In genomic region chr6:138275976-138276375, GRCh38 we compare ENCODE assay signal across 1 cellular context.
TF ChIP-seq lines count a peak whose summit lies in the region.

No MANE protein-coding gene starts in this region.

TF ChIP-seq in HepG2, 621 proteins besides CTCF, POLR2A, EP300 and RAD21:
- TF ChIP-seq GRHL1 (CRISPR knock-in tag; conservative IDR thresholded peaks at IDR 0.05): no peak
TF ChIP-seq in HepG2: peak in this region for 0.
